In genomic region chr6:30101939-30102700, GRCh38 we compare ENCODE assay signal across 1 cellular context.
A peak's percentile ranks its signal among the peaks of the same experiment; 100 is the strongest.
TF ChIP-seq lines count a peak whose summit lies in the region.

No MANE protein-coding gene starts in this region.

TF ChIP-seq in HepG2, 621 proteins besides CTCF, POLR2A, EP300 and RAD21 (continued from another document and continues in another):
- peak; percentile 71; the same call in 1 of the 2 replicates for TF ChIP-seq ZHX2 (IDR thresholded peaks at IDR 0.05; ENCODE audit: low read depth)
- no peak for TF ChIP-seq ZHX2 (CRISPR knock-in tag; IDR thresholded peaks at IDR 0.05; ENCODE audit: borderline replicate concordance)
- 0 out of 2 replicates have a peak, but pooled peaks have one; percentile 5 for TF ChIP-seq SIX1 (CRISPR knock-in tag; IDR thresholded peaks at IDR 0.05; ENCODE audit: borderline replicate concordance)
- TF ChIP-seq ZNF784 (CRISPR knock-in tag; IDR thresholded peaks at IDR 0.05; ENCODE audit: borderline replicate concordance), result peak; percentile 54; the same call in 1 of the 2 replicates
- TF ChIP-seq SOX6 (IDR thresholded peaks at IDR 0.05), result no peak
- TF ChIP-seq SOX6 (CRISPR knock-in tag; IDR thresholded peaks at IDR 0.05), result peak; percentile 81
- TF ChIP-seq KDM3A (CRISPR knock-in tag; IDR thresholded peaks at IDR 0.05; ENCODE audit: low read depth), result no peak
- TF ChIP-seq HIVEP1 (CRISPR knock-in tag; IDR thresholded peaks at IDR 0.05), result peak; percentile 88; the same call in 1 of the 2 replicates
- TF ChIP-seq ZNF501 (CRISPR knock-in tag; IDR thresholded peaks at IDR 0.05), result no peak; the same call in 1 of the 2 replicates
- no peak; the same call in none of the 2 replicates for TF ChIP-seq ZNF414 (CRISPR knock-in tag; IDR thresholded peaks at IDR 0.05)
- peak; percentile 27; the same call in 1 of the 2 replicates for TF ChIP-seq CBX5 (CRISPR knock-in tag; IDR thresholded peaks at IDR 0.05; ENCODE audit: borderline replicate concordance)
- peak; percentile 88 for TF ChIP-seq KLF12 (CRISPR knock-in tag; IDR thresholded peaks at IDR 0.05; ENCODE audit: borderline replicate concordance)
- TF ChIP-seq, protein P1, sequence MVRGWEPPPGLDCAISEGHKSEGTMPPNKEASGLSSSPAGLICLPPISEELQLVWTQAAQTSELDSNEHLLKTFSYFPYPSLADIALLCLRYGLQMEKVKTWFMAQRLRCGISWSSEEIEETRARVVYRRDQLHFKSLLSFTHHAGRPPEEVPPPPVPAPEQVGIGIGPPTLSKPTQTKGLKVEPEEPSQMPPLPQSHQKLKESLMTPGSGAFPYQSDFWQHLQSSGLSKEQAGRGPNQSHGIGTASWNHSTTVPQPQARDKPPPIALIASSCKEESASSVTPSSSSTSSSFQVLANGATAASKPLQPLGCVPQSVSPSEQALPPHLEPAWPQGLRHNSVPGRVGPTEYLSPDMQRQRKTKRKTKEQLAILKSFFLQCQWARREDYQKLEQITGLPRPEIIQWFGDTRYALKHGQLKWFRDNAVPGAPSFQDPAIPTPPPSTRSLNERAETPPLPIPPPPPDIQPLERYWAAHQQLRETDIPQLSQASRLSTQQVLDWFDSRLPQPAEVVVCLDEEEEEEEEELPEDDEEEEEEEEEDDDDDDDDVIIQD (CRISPR knock-in tag; IDR thresholded peaks at IDR 0.05; ENCODE audit: low read depth), result 0 out of 2 replicates have a peak, but pooled peaks have one; percentile 56
- no peak for TF ChIP-seq ZNF724P (CRISPR knock-in tag; IDR thresholded peaks at IDR 0.05; ENCODE audit: borderline replicate concordance)
- TF ChIP-seq ZFY (CRISPR knock-in tag; IDR thresholded peaks at IDR 0.05), result peak; percentile 85
- peak; percentile 92 for TF ChIP-seq XRCC5 (optimal IDR thresholded peaks at IDR 0.05; ENCODE audit: low read length)
- TF ChIP-seq ZNF224 (CRISPR knock-in tag; IDR thresholded peaks at IDR 0.05), result peak; percentile 65; the same call in 1 of the 2 replicates
- no peak for TF ChIP-seq TEAD2 (CRISPR knock-in tag; IDR thresholded peaks at IDR 0.05)
- TF ChIP-seq THAP11 (CRISPR knock-in tag; IDR thresholded peaks at IDR 0.05), result peak; percentile 59
- TF ChIP-seq CCAR2 (optimal IDR thresholded peaks at IDR 0.05; ENCODE audit: low read depth, low read length), result no peak
- 0 out of 2 replicates have a peak, but pooled peaks have one; percentile 71 for TF ChIP-seq DNMT1 (CRISPR knock-in tag; IDR thresholded peaks at IDR 0.05)
- 0 out of 2 replicates have a peak, but pooled peaks have one; percentile 24 for TF ChIP-seq ZNF841 (CRISPR knock-in tag; IDR thresholded peaks at IDR 0.05; ENCODE audit: borderline replicate concordance)
- TF ChIP-seq ZNF616 (CRISPR knock-in tag; IDR thresholded peaks at IDR 0.05; ENCODE audit: low read depth), result no peak; the same call in 1 of the 2 replicates
- TF ChIP-seq, protein P2, sequence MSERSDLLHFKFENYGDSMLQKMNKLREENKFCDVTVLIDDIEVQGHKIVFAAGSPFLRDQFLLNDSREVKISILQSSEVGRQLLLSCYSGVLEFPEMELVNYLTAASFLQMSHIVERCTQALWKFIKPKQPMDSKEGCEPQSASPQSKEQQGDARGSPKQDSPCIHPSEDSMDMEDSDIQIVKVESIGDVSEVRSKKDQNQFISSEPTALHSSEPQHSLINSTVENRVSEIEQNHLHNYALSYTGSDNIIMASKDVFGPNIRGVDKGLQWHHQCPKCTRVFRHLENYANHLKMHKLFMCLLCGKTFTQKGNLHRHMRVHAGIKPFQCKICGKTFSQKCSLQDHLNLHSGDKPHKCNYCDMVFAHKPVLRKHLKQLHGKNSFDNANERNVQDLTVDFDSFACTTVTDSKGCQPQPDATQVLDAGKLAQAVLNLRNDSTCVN (CRISPR knock-in tag; IDR thresholded peaks at IDR 0.05; ENCODE audit: borderline replicate concordance), result peak; percentile 72; the same call in 1 of the 2 replicates
- TF ChIP-seq ZNF512B (CRISPR knock-in tag; IDR thresholded peaks at IDR 0.05; ENCODE audit: borderline replicate concordance), result no peak
- TF ChIP-seq SAP130 (CRISPR knock-in tag; IDR thresholded peaks at IDR 0.05; ENCODE audit: low read depth), result peak; percentile 90
- TF ChIP-seq ELF4 (CRISPR knock-in tag; IDR thresholded peaks at IDR 0.05; ENCODE audit: borderline replicate concordance), result no peak
- no peak for TF ChIP-seq GTF2F1 (IDR thresholded peaks at IDR 0.05; ENCODE audit: low read length)
- peak; percentile 85 for TF ChIP-seq ZSCAN9 (CRISPR knock-in tag; IDR thresholded peaks at IDR 0.05; ENCODE audit: borderline replicate concordance)
- no peak for TF ChIP-seq ZNF720 (CRISPR knock-in tag; IDR thresholded peaks at IDR 0.05)
- peak; percentile 45; the same call in 1 of the 2 replicates for TF ChIP-seq MAZ (IDR thresholded peaks at IDR 0.05; ENCODE audit: borderline replicate concordance, low read depth, low read length)
- peak; percentile 38 for TF ChIP-seq MAZ (CRISPR knock-in tag; IDR thresholded peaks at IDR 0.05; ENCODE audit: low read depth)
- peak; percentile 86 for TF ChIP-seq RBFOX2 (IDR thresholded peaks at IDR 0.05; ENCODE audit: low read depth, low read length)
- TF ChIP-seq, protein P3, sequence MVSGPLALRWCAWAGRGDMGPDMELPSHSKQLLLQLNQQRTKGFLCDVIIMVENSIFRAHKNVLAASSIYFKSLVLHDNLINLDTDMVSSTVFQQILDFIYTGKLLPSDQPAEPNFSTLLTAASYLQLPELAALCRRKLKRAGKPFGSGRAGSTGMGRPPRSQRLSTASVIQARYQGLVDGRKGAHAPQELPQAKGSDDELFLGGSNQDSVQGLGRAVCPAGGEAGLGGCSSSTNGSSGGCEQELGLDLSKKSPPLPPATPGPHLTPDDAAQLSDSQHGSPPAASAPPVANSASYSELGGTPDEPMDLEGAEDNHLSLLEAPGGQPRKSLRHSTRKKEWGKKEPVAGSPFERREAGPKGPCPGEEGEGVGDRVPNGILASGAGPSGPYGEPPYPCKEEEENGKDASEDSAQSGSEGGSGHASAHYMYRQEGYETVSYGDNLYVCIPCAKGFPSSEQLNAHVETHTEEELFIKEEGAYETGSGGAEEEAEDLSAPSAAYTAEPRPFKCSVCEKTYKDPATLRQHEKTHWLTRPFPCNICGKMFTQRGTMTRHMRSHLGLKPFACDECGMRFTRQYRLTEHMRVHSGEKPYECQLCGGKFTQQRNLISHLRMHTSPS (CRISPR knock-in tag; IDR thresholded peaks at IDR 0.05; ENCODE audit: low read depth), result no peak; the same call in 1 of the 2 replicates
- no peak; the same call in 1 of the 2 replicates for TF ChIP-seq ZNF746 (CRISPR knock-in tag; IDR thresholded peaks at IDR 0.05)
- TF ChIP-seq ZBTB42 (CRISPR knock-in tag; IDR thresholded peaks at IDR 0.05), result 0 out of 2 replicates have a peak, but pooled peaks have one; percentile 56
- peak; percentile 69 for TF ChIP-seq ETV5 (CRISPR knock-in tag; IDR thresholded peaks at IDR 0.05; ENCODE audit: borderline replicate concordance)
- TF ChIP-seq NCOA2 (CRISPR knock-in tag; IDR thresholded peaks at IDR 0.05), result peak; percentile 58
- peak; percentile 88; the same call in 1 of the 2 replicates for TF ChIP-seq SP5 (CRISPR knock-in tag; IDR thresholded peaks at IDR 0.05; ENCODE audit: borderline replicate concordance, low read depth)
- TF ChIP-seq, protein P4, sequence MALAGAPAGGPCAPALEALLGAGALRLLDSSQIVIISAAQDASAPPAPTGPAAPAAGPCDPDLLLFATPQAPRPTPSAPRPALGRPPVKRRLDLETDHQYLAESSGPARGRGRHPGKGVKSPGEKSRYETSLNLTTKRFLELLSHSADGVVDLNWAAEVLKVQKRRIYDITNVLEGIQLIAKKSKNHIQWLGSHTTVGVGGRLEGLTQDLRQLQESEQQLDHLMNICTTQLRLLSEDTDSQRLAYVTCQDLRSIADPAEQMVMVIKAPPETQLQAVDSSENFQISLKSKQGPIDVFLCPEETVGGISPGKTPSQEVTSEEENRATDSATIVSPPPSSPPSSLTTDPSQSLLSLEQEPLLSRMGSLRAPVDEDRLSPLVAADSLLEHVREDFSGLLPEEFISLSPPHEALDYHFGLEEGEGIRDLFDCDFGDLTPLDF (CRISPR knock-in tag; IDR thresholded peaks at IDR 0.05), result no peak
- peak; percentile 88 for TF ChIP-seq ZMAT3 (CRISPR knock-in tag; conservative IDR thresholded peaks at IDR 0.05)
- TF ChIP-seq ATF7-NPFF (CRISPR knock-in tag; IDR thresholded peaks at IDR 0.05; ENCODE audit: low read depth), result peak; percentile 52; the same call in 1 of the 2 replicates
- TF ChIP-seq, protein P5, sequence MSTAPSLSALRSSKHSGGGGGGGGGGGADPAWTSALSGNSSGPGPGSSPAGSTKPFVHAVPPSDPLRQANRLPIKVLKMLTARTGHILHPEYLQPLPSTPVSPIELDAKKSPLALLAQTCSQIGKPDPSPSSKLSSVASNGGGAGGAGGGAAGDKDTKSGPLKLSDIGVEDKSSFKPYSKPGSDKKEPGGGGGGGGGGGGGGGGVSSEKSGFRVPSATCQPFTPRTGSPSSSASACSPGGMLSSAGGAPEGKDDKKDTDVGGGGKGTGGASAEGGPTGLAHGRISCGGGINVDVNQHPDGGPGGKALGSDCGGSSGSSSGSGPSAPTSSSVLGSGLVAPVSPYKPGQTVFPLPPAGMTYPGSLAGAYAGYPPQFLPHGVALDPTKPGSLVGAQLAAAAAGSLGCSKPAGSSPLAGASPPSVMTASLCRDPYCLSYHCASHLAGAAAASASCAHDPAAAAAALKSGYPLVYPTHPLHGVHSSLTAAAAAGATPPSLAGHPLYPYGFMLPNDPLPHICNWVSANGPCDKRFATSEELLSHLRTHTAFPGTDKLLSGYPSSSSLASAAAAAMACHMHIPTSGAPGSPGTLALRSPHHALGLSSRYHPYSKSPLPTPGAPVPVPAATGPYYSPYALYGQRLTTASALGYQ (CRISPR knock-in tag; IDR thresholded peaks at IDR 0.05), result peak; percentile 49; the same call in 1 of the 2 replicates
